27 cellular contexts compared by ENCODE assay signal in the genomic region with DNA sequence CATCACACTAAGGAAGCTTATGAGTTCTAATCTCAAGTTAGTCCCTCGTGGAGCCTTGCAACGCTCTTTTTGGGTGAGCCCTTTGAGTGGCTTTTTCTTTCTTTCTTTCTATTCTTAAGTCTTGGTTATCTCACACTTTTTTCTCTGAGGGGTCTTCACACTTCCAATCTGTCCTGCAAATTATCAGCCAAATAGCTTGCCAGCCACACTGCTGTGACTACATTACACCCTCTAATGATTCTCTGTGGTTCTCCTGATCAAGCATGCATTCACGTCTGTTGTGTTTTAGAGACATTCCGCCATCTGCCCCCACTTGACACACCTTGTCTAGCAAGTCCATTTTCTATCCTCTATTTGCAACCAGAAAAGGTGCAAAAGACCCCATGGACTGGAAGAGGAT.
A peak's percentile ranks its signal among the peaks of the same experiment; 100 is the strongest.
DNase-seq lines count a peak whose midpoint lies in the region; ATAC-seq and TF ChIP-seq lines count a peak whose summit lies in the region.
"Had no signal": no experiment of that assay in that cellular context is flagged by ENCODE, and none has a peak within 500 bp of the region (broad histone marks: within the 10 kb centered on the region; RNA-seq: fewer than 3 reads in every experiment).

No MANE protein-coding gene starts in this region.

- peaks cover 12% of the 10 kb centered on the region for H3K36me3 Mint-ChIP-seq in glutamatergic neuron (ENCODE audit: unreplicated experiment)
- H3K36me3 Mint-ChIP-seq: CD8-positive, alpha-beta T cell; IgD-negative memory B cell had no signal

- peak overlapping the region; percentile 6 for H3K4me3 Mint-ChIP-seq in glutamatergic neuron (ENCODE audit: unreplicated experiment)
- H3K4me3 Mint-ChIP-seq: CD8-positive, alpha-beta T cell; IgD-negative memory B cell had no signal

- H3K9me2 ChIP-seq in OCI-LY1 (ENCODE audit: low read depth, low read length) = no peaks in the 10 kb centered on the region
- no peaks in the 10 kb centered on the region for H3K9me2 ChIP-seq in hepatocyte (replicated peaks; ENCODE audit: insufficient read depth)

- H3K9ac ChIP-seq in OCI-LY1 (ENCODE audit: low read length) = no peak overlapping the region
- H3K9ac ChIP-seq: KMS-11 had no signal

- H3K79me2 ChIP-seq in OCI-LY1 (ENCODE audit: insufficient read depth, low read length) (no peaks in the 10 kb centered on the region), hepatocyte (no peaks in the 10 kb centered on the region)

- H3K27me3 ChIP-seq in heart left ventricle (no peaks in the 10 kb centered on the region), OCI-LY1 (ENCODE audit: insufficient read depth, low read length) (no peaks in the 10 kb centered on the region), hepatocyte (no peaks in the 10 kb centered on the region)

- no peak overlapping the region for H3K4me2 ChIP-seq in OCI-LY1 (ENCODE audit: low read length)
- no peak overlapping the region for H3K4me2 ChIP-seq in hepatocyte
- H3K4me2 ChIP-seq: KMS-11 had no signal

- peak overlapping the region; percentile 34; the same call in 1 of the 2 replicates for H2AFZ ChIP-seq in OCI-LY1 (ENCODE audit: low read length)
- no peak overlapping the region for H2AFZ ChIP-seq in hepatocyte

- DNase-seq in Right ventricle myocardium inferior (ENCODE audit: missing footprints) = peak; percentile 28
- no peak for DNase-seq in heart left ventricle
- DNase-seq in glutamatergic neuron = no peak
- no peak for DNase-seq in AG08395 (ENCODE audit: low spot score)
- no peak for DNase-seq in activated T-cell treated with anti-CD3 and anti-CD28 coated beads, Interleukin-2, amount 50 U/mL, for 48 hours
- DNase-seq in hepatocyte (ENCODE audit: low spot score) = no peak
- DNase-seq: C1 segment of cervical spinal cord; Caco-2; CD8-positive, alpha-beta T cell; DMS79; EL; GDM1; MM.1S; NCI-H1092; NCI-H1417 treated with DMSO at 0.1 percent for 48 hours; NCI-H1694 treated with DMSO at 0.1 percent for 48 hours; NCI-H2081; NCI-H345; NCI-H526; SHP77 treated with DMSO at 0.1 percent for 48 hours had no signal

- H3K36me3 ChIP-seq in heart left ventricle = no peaks in the 10 kb centered on the region
- no peaks in the 10 kb centered on the region for H3K36me3 ChIP-seq in OCI-LY1 (ENCODE audit: insufficient read depth, low read length)
- no peaks in the 10 kb centered on the region for H3K36me3 ChIP-seq in hepatocyte (replicated peaks; ENCODE audit: insufficient read depth, low read depth)

- peaks cover 2% of the 10 kb centered on the region for H3K9me3 Mint-ChIP-seq in glutamatergic neuron (ENCODE audit: unreplicated experiment)

- H3K27ac ChIP-seq in heart left ventricle = no peak overlapping the region
- H3K27ac ChIP-seq in OCI-LY1 (ENCODE audit: low read depth, low read length, poor library complexity, severe bottlenecking) = no peak overlapping the region
- H3K27ac ChIP-seq in hepatocyte = no peak overlapping the region
- H3K27ac ChIP-seq: KMS-11, RWPE1 had no signal

- no peaks in the 10 kb centered on the region for H3F3A ChIP-seq in OCI-LY1 (ENCODE audit: insufficient read depth, low read length)

- ATAC-seq in Right ventricle myocardium inferior = no peak
- no peak for ATAC-seq in heart left ventricle
- ATAC-seq: CD8-positive, alpha-beta T cell; GM12878; HCT116; Panc1 had no signal

- peaks cover 11% of the 10 kb centered on the region for H3K4me1 Mint-ChIP-seq in glutamatergic neuron (ENCODE audit: low read depth, unreplicated experiment)
- H3K4me1 Mint-ChIP-seq: IgD-negative memory B cell had no signal

- WGBS in heart left ventricle, 4 donors = 64 to 80% (median 73%) methylated on average over 4 of the region's 4 CpGs
- 82% methylated on average over 4 of the region's 4 CpGs for WGBS in hepatocyte (ENCODE audit: low lambda C conversion rate, missing lambda C conversion rate)

- H3K27ac Mint-ChIP-seq in glutamatergic neuron (ENCODE audit: unreplicated experiment) = peak overlapping the region; percentile 29
- H3K27ac Mint-ChIP-seq: CD8-positive, alpha-beta T cell; IgD-negative memory B cell had no signal

- intact Hi-C loops in Right ventricle myocardium inferior (cut with DNase I) (no loop called here), heart left ventricle (cut with DNase I) (no loop called here)

- H3K4me3 ChIP-seq in heart left ventricle = no peak overlapping the region
- H3K4me3 ChIP-seq in OCI-LY1 (ENCODE audit: low read depth, low read length, poor library complexity, severe bottlenecking) = no peak overlapping the region
- no peak overlapping the region for H3K4me3 ChIP-seq in hepatocyte
- H3K4me3 ChIP-seq: GM12878 had no signal

- H3K4me1 ChIP-seq in heart left ventricle = no peaks in the 10 kb centered on the region
- H3K4me1 ChIP-seq in OCI-LY1 (ENCODE audit: insufficient read depth, low read length, severe bottlenecking) = no peaks in the 10 kb centered on the region
- H3K4me1 ChIP-seq in hepatocyte (ENCODE audit: insufficient read depth) = no peaks in the 10 kb centered on the region
- H3K4me1 ChIP-seq: Caco-2 had no signal

- no peak for TF ChIP-seq POLR2A in heart left ventricle (IDR thresholded peaks at IDR 0.05)

- no peak for TF ChIP-seq CTCF in heart left ventricle (IDR thresholded peaks at IDR 0.05)
- no peak for TF ChIP-seq CTCF in OCI-LY1 (IDR thresholded peaks at IDR 0.05; ENCODE audit: low read length)
- TF ChIP-seq CTCF in glutamatergic neuron (IDR thresholded peaks at IDR 0.05; ENCODE audit: partially characterized antibody, unreplicated experiment) = no peak
- TF ChIP-seq CTCF in hepatocyte (IDR thresholded peaks at IDR 0.05; ENCODE audit: poor library complexity) = no peak

- H3K9me3 ChIP-seq in heart left ventricle = peaks cover 0 to 6% (median 0%) of the 10 kb centered on the region in 12 donors
- no peaks in the 10 kb centered on the region for H3K9me3 ChIP-seq in OCI-LY1 (ENCODE audit: low read length)
- no peaks in the 10 kb centered on the region for H3K9me3 ChIP-seq in hepatocyte (ENCODE audit: low read depth)
- H3K9me3 ChIP-seq: Caco-2 had no signal

- no peaks in the 10 kb centered on the region for H3K27me3 Mint-ChIP-seq in glutamatergic neuron (ENCODE audit: unreplicated experiment)
- H3K27me3 Mint-ChIP-seq: IgD-negative memory B cell had no signal

- no peaks in the 10 kb centered on the region for H4K20me1 ChIP-seq in OCI-LY1 (ENCODE audit: insufficient read depth, low read length)
- no peaks in the 10 kb centered on the region for H4K20me1 ChIP-seq in hepatocyte (ENCODE audit: insufficient read depth, poor library complexity, severe bottlenecking)
